In genomic region chr16:46689492-46690280, GRCh38 we compare ENCODE assay signal across 1 cellular context.
TF ChIP-seq lines count a peak whose summit lies in the region.

TSS of gene ORC6 (plus strand) at chr16:46689659. CDS start at chr16:46689706, 47 bp downstream.

TF ChIP-seq in K562, 482 proteins besides CTCF, POLR2A, EP300 and RAD21 (continued from another document and continues in another):
- TF ChIP-seq ZNF407 (IDR thresholded peaks at IDR 0.05; ENCODE audit: low read depth) (no peak), SNRNP70 (optimal IDR thresholded peaks at IDR 0.05; ENCODE audit: low read depth, low read length) (no peak), KDM5B (IDR thresholded peaks at IDR 0.05; ENCODE audit: insufficient replicate concordance, low read depth, low read length) (peak; percentile 66), SRSF3 (IDR thresholded peaks at IDR 0.05; ENCODE audit: insufficient read depth, low read length) (no peak), ZNF445 (CRISPR knock-in tag; IDR thresholded peaks at IDR 0.05; ENCODE audit: low read depth) (no peak), TRIM24 (IDR thresholded peaks at IDR 0.05) (no peak), TEAD2 (tag; IDR thresholded peaks at IDR 0.05) (no peak), ILF3 (IDR thresholded peaks at IDR 0.05; ENCODE audit: borderline replicate concordance) (no peak), KLF10 (CRISPR knock-in tag; IDR thresholded peaks at IDR 0.05) (no peak), RBM25 (IDR thresholded peaks at IDR 0.05; ENCODE audit: low read depth, low read length, severe bottlenecking) (peak; percentile 82), TRIM28 (IDR thresholded peaks at IDR 0.05) (no peak), STAG1 (CRISPR knock-in tag; IDR thresholded peaks at IDR 0.05; ENCODE audit: borderline replicate concordance) (peak; percentile 4; the same call in 1 of the 2 replicates), ZNF668 (CRISPR knock-in tag; IDR thresholded peaks at IDR 0.05) (no peak), NEUROD1 (IDR thresholded peaks at IDR 0.05; ENCODE audit: borderline replicate concordance, low read depth, low read length, partially characterized antibody) (peak; percentile 66), MAFK (IDR thresholded peaks at IDR 0.05; ENCODE audit: low read length) (no peak), ZNF124 (CRISPR knock-in tag; IDR thresholded peaks at IDR 0.05) (no peak), MCM5 (IDR thresholded peaks at IDR 0.05; ENCODE audit: low read depth) (no peak), TFE3 (CRISPR knock-in tag; IDR thresholded peaks at IDR 0.05) (no peak), TOE1 (IDR thresholded peaks at IDR 0.05; ENCODE audit: borderline replicate concordance) (0 out of 2 replicates have a peak, but pooled peaks have one; percentile 36), TOE1 (CRISPR knock-in tag; IDR thresholded peaks at IDR 0.05; ENCODE audit: borderline replicate concordance, low read depth) (no peak), ZNF57 (CRISPR knock-in tag; IDR thresholded peaks at IDR 0.05) (no peak), CHD1 (IDR thresholded peaks at IDR 0.05; ENCODE audit: low read length) (peak; percentile 65), SIN3A (IDR thresholded peaks at IDR 0.05; ENCODE audit: borderline replicate concordance in 2 of 2, control insufficient read depth in 1 of 2, low read depth in 2 of 2, low read length in 2 of 2) (peak; percentile 15 to 69; a peak in 1 of 4 replicates), ZBTB26 (CRISPR knock-in tag; IDR thresholded peaks at IDR 0.05) (no peak), HBP1 (CRISPR knock-in tag; IDR thresholded peaks at IDR 0.05) (no peak), SMARCC2 (IDR thresholded peaks at IDR 0.05; ENCODE audit: low read depth) (no peak), ZNF717 (CRISPR knock-in tag; IDR thresholded peaks at IDR 0.05) (no peak), HOMEZ (CRISPR knock-in tag; IDR thresholded peaks at IDR 0.05) (no peak), L3MBTL2 (IDR thresholded peaks at IDR 0.05) (peak; percentile 35; the same call in 1 of the 2 replicates), CTCFL (IDR thresholded peaks at IDR 0.05; ENCODE audit: borderline replicate concordance, insufficient read depth, low read depth, low read length, poor library complexity, severe bottlenecking) (peak; percentile 13), XRCC3 (IDR thresholded peaks at IDR 0.05) (no peak), CTBP1 (IDR thresholded peaks at IDR 0.05; ENCODE audit: borderline replicate concordance) (0 out of 2 replicates have a peak, but pooled peaks have one; percentile 24), POLR2AphosphoS2 (IDR thresholded peaks at IDR 0.05; ENCODE audit: low read length) (no peak)
- TF ChIP-seq, protein P1, sequence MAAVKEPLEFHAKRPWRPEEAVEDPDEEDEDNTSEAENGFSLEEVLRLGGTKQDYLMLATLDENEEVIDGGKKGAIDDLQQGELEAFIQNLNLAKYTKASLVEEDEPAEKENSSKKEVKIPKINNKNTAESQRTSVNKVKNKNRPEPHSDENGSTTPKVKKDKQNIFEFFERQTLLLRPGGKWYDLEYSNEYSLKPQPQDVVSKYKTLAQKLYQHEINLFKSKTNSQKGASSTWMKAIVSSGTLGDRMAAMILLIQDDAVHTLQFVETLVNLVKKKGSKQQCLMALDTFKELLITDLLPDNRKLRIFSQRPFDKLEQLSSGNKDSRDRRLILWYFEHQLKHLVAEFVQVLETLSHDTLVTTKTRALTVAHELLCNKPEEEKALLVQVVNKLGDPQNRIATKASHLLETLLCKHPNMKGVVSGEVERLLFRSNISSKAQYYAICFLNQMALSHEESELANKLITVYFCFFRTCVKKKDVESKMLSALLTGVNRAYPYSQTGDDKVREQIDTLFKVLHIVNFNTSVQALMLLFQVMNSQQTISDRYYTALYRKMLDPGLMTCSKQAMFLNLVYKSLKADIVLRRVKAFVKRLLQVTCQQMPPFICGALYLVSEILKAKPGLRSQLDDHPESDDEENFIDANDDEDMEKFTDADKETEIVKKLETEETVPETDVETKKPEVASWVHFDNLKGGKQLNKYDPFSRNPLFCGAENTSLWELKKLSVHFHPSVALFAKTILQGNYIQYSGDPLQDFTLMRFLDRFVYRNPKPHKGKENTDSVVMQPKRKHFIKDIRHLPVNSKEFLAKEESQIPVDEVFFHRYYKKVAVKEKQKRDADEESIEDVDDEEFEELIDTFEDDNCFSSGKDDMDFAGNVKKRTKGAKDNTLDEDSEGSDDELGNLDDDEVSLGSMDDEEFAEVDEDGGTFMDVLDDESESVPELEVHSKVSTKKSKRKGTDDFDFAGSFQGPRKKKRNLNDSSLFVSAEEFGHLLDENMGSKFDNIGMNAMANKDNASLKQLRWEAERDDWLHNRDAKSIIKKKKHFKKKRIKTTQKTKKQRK (IDR thresholded peaks at IDR 0.05; ENCODE audit: borderline replicate concordance, low read depth, low read length) = no peak
- TF ChIP-seq, protein P2, sequence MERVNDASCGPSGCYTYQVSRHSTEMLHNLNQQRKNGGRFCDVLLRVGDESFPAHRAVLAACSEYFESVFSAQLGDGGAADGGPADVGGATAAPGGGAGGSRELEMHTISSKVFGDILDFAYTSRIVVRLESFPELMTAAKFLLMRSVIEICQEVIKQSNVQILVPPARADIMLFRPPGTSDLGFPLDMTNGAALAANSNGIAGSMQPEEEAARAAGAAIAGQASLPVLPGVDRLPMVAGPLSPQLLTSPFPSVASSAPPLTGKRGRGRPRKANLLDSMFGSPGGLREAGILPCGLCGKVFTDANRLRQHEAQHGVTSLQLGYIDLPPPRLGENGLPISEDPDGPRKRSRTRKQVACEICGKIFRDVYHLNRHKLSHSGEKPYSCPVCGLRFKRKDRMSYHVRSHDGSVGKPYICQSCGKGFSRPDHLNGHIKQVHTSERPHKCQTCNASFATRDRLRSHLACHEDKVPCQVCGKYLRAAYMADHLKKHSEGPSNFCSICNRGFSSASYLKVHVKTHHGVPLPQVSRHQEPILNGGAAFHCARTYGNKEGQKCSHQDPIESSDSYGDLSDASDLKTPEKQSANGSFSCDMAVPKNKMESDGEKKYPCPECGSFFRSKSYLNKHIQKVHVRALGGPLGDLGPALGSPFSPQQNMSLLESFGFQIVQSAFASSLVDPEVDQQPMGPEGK (CRISPR knock-in tag; IDR thresholded peaks at IDR 0.05; ENCODE audit: borderline replicate concordance) = no peak
- TF ChIP-seq, protein P3, sequence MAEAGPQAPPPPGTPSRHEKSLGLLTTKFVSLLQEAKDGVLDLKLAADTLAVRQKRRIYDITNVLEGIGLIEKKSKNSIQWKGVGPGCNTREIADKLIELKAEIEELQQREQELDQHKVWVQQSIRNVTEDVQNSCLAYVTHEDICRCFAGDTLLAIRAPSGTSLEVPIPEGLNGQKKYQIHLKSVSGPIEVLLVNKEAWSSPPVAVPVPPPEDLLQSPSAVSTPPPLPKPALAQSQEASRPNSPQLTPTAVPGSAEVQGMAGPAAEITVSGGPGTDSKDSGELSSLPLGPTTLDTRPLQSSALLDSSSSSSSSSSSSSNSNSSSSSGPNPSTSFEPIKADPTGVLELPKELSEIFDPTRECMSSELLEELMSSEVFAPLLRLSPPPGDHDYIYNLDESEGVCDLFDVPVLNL (CRISPR knock-in tag; IDR thresholded peaks at IDR 0.05; ENCODE audit: low read depth) = peak; percentile 87; the same call in 1 of the 2 replicates
